Comparison of ENCODE assay signal across 8 cellular contexts in the genomic region with DNA sequence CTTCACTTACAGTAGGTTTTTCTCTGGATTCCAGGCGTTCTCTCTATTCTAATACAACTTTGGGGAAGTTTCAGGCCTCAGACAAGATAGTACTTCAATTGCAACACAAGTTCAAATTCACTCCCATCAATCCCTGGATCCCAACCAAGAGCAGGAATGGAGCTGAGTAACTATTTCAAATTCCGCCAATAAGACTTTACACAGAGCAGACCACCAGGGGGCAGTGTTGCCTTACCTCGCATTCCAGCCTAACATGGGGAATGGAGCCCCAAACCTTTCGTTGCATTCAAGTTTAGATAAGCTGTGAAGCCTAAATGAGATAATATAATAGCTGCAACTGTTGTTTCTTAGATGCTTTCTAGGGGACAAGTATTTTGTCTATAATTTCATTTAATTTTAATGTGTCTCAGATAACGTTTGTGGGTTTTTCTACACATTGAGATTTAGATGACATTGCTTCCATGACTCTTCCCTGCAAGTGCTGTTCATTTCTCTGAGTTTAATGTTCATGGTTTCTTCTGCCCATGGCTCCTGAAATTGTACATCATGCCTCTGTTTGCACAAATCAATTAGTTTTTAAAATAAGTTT.
DNase-seq lines count a peak whose midpoint lies in the region; ATAC-seq and TF ChIP-seq lines count a peak whose summit lies in the region.

No MANE protein-coding gene starts in this region.

- H3K4me1 Mint-ChIP-seq in stimulated activated memory B cell treated with anti-CD40 and anti-IgM and Interleukin-4, amounts not matched to agents 10 μg/mL and 1 μg/mL and 100 μg/mL, for 72 hours = no peaks in the 10 kb centered on the region

- peaks cover 10% of the 10 kb centered on the region for H3K27me3 Mint-ChIP-seq in stimulated activated memory B cell treated with anti-CD40 and anti-IgM and Interleukin-4, amounts not matched to agents 10 μg/mL and 1 μg/mL and 100 μg/mL, for 72 hours

- no peak overlapping the region for H3K4me3 Mint-ChIP-seq in stimulated activated memory B cell treated with anti-CD40 and anti-IgM and Interleukin-4, amounts not matched to agents 10 μg/mL and 1 μg/mL and 100 μg/mL, for 72 hours

- peaks cover 3% of the 10 kb centered on the region for H3K27me3 ChIP-seq in RWPE2 (ENCODE audit: insufficient read depth, poor library complexity, severe bottlenecking)

- intact Hi-C loops in head of caudate nucleus (cut with DNase I) = no loop called here

- TF ChIP-seq CTCF in RWPE2 (IDR thresholded peaks at IDR 0.05; ENCODE audit: poor library complexity, severe bottlenecking) = peak; percentile 90

- H3K36me3 Mint-ChIP-seq in stimulated activated memory B cell treated with anti-CD40 and anti-IgM and Interleukin-4, amounts not matched to agents 10 μg/mL and 1 μg/mL and 100 μg/mL, for 72 hours = no peaks in the 10 kb centered on the region

- H3K36me3 ChIP-seq in RWPE2 (ENCODE audit: low read depth) = no peaks in the 10 kb centered on the region

- H3K4me1 ChIP-seq in RWPE2 (ENCODE audit: insufficient read depth, poor library complexity, severe bottlenecking) = no peaks in the 10 kb centered on the region

- DNase-seq in Daoy (ENCODE audit: low read depth) (peak; percentile 23), HuH-7.5 (ENCODE audit: low spot score) (peak; percentile 27), RWPE2 (ENCODE audit: low spot score) (no peak), head of caudate nucleus (peak; percentile 8 to 90 (median 70)), pulmonary artery endothelial cell (ENCODE audit: low read depth, low spot score) (peak; percentile 10)
- peak; percentile 5 to 34 (median 31) for DNase-seq in activated naive CD4-positive, alpha-beta T cell (lab: John Stamatoyannopoulos, UW)

- ATAC-seq in GM21423 (IDR thresholded peaks at IDR 0.05; ENCODE audit: unreplicated experiment) (peak; percentile 83), RWPE2 (ENCODE audit: low read depth) (peak; percentile 67)
- no peak for ATAC-seq in stimulated activated memory B cell treated with anti-CD40 and anti-IgM and Interleukin-4, amounts not matched to agents 10 μg/mL and 1 μg/mL and 100 μg/mL, for 72 hours

- no peaks in the 10 kb centered on the region for H3K9me3 Mint-ChIP-seq in stimulated activated memory B cell treated with anti-CD40 and anti-IgM and Interleukin-4, amounts not matched to agents 10 μg/mL and 1 μg/mL and 100 μg/mL, for 72 hours

- no peak overlapping the region for H3K27ac ChIP-seq in RWPE2 (ENCODE audit: poor library complexity, severe bottlenecking)

- H3K4me3 ChIP-seq in RWPE2 (ENCODE audit: severe bottlenecking) = no peak overlapping the region

- no peak overlapping the region for H3K27ac Mint-ChIP-seq in stimulated activated memory B cell treated with anti-CD40 and anti-IgM and Interleukin-4, amounts not matched to agents 10 μg/mL and 1 μg/mL and 100 μg/mL, for 72 hours

- no peaks in the 10 kb centered on the region for H3K9me3 ChIP-seq in RWPE2 (ENCODE audit: severe bottlenecking)
